9 cellular contexts compared by ENCODE assay signal in the genomic region with DNA sequence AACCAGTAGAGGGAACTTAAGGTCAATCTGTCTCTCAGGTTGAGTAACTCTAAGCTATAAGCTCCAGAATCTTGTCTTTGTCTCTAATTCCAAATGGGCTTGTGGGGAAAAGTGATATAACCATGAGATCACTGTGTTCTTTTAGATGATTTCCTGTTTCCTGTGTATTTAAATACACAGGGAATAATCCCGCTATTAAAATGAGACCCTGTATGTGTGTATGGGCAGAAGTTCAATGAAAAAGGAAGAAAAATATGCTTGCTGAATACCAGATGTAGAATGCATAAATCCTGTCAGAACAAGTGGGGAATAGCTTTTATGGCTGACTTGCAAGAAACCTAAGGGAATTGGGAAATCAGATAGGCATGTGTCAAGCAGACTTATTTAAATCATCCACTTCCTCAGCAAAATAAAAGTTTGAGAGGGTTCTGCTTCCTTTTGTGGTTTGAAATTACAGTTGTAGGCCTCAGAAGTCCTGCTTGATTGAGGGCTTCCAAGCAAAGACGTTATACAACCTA.
DNase-seq lines count a peak whose midpoint lies in the region; ATAC-seq and TF ChIP-seq lines count a peak whose summit lies in the region.
"Had no signal": no experiment of that assay in that cellular context is flagged by ENCODE, and none has a peak within 500 bp of the region (broad histone marks: within the 10 kb centered on the region; RNA-seq: fewer than 3 reads in every experiment).

No MANE protein-coding gene starts in this region.

- DNase-seq in HCEC 1CT (peak; percentile 44), RWPE2 (ENCODE audit: low spot score) (no peak), fibroblast of the aortic adventitia (ENCODE audit: low read depth) (peak; percentile 51), skeletal muscle cell (ENCODE audit: low read depth) (peak; percentile 93), KG1 (lab: John Stamatoyannopoulos, UW) (no peak), 8988T (no peak), hepatic stellate cell (ENCODE audit: low spot score) (no peak)
- DNase-seq: activated CD4-positive, alpha-beta T cell treated with anti-CD3 and anti-CD28 coated beads, Interleukin-2, amount 50 U/mL, for 1 hour; activated gamma-delta T cell had no signal

- H3K36me3 ChIP-seq in RWPE2 (ENCODE audit: low read depth), result no peaks in the 10 kb centered on the region

- H3K4me3 ChIP-seq in RWPE2 (ENCODE audit: severe bottlenecking) (no peak overlapping the region), fibroblast of the aortic adventitia (ENCODE audit: low read depth, low read length) (no peak overlapping the region), skeletal muscle cell (ENCODE audit: low read depth, low read length) (no peak overlapping the region)

- no peaks in the 10 kb centered on the region for H3K9me3 ChIP-seq in RWPE2 (ENCODE audit: severe bottlenecking)

- TF ChIP-seq CTCF in RWPE2 (IDR thresholded peaks at IDR 0.05; ENCODE audit: poor library complexity, severe bottlenecking) (no peak), fibroblast of the aortic adventitia (IDR thresholded peaks at IDR 0.05; ENCODE audit: insufficient read depth, low read length) (no peak)

- peak overlapping the region; percentile 92 for H3K27ac ChIP-seq in RWPE2 (ENCODE audit: poor library complexity, severe bottlenecking)

- ATAC-seq in RWPE2 (ENCODE audit: low read depth), result peak; percentile 94

- peaks cover 22% of the 10 kb centered on the region for H3K4me1 ChIP-seq in RWPE2 (ENCODE audit: insufficient read depth, poor library complexity, severe bottlenecking)

- no peaks in the 10 kb centered on the region for H3K27me3 ChIP-seq in RWPE2 (ENCODE audit: insufficient read depth, poor library complexity, severe bottlenecking)

Comparison
In these comparisons a context has a peak if more than half of its experiments do, and no peak if none do; other contexts are left out.
1. DNase-seq: peak in HCEC 1CT (single experiment), fibroblast of the aortic adventitia (single experiment) and skeletal muscle cell (single experiment); none in RWPE2 (single experiment), KG1 (single experiment), 8988T (single experiment) and hepatic stellate cell (single experiment).